In genomic region chr12:18343708-18344107, GRCh38 we compare ENCODE assay signal across 23 cellular contexts.
DNase-seq lines count a peak whose midpoint lies in the region; ATAC-seq and TF ChIP-seq lines count a peak whose summit lies in the region.
"Had no signal": no experiment of that assay in that cellular context is flagged by ENCODE, and none has a peak within 500 bp of the region (broad histone marks: within the 10 kb centered on the region; RNA-seq: fewer than 3 reads in every experiment).

No MANE protein-coding gene starts in this region.

- no peaks in the 10 kb centered on the region for H3K9me2 ChIP-seq in DOHH2 (replicated peaks; ENCODE audit: control insufficient read depth, low read length)

- H3K36me3 ChIP-seq in A673 (ENCODE audit: insufficient read depth, low read length, poor library complexity, severe bottlenecking) (no peaks in the 10 kb centered on the region), DOHH2 (ENCODE audit: control insufficient read depth, low read length) (no peaks in the 10 kb centered on the region)
- H3K36me3 ChIP-seq: MG63, SJSA1 had no signal

- intact Hi-C loops in A673 (cut with micrococcal nuclease; ENCODE audit: unreplicated experiment) = no loop called here

- no peaks in the 10 kb centered on the region for H3K79me2 ChIP-seq in DOHH2 (ENCODE audit: control insufficient read depth, low read length)

- peak; percentile 71 for ATAC-seq in left lobe of liver
- no peak for ATAC-seq in HG03108 (IDR thresholded peaks at IDR 0.05; ENCODE audit: unreplicated experiment)
- ATAC-seq: Panc1 had no signal

- TF ChIP-seq CTCF in A673 (conservative IDR thresholded peaks at IDR 0.05; ENCODE audit: low read depth, low read length) = no peak
- no peak for TF ChIP-seq CTCF in DOHH2 (IDR thresholded peaks at IDR 0.05; ENCODE audit: low read depth, low read length, poor library complexity, severe bottlenecking)

- no peaks in the 10 kb centered on the region for H4K20me1 ChIP-seq in DOHH2 (ENCODE audit: control insufficient read depth, insufficient read depth, low read depth, low read length)

- H3K4me3 ChIP-seq in A673 (ENCODE audit: low read depth, low read length, poor library complexity, severe bottlenecking) (no peak overlapping the region), DOHH2 (ENCODE audit: low read length) (no peak overlapping the region)
- H3K4me3 ChIP-seq: MG63, SJSA1 had no signal

- H3K4me2 ChIP-seq in DOHH2 (ENCODE audit: low read length) = no peak overlapping the region

- DNase-seq in A673 (ENCODE audit: low spot score) (peak; percentile 3), NCI-H69 (lab: John Stamatoyannopoulos, UW) (peak; percentile 17), left lobe of liver (ENCODE audit: low spot score) (no peak), OCI-M2 (lab: John Stamatoyannopoulos, UW; ENCODE audit: unreplicated experiment) (no peak), GM03348 (ENCODE audit: low spot score) (no peak)
- no peak for DNase-seq in activated naive CD4-positive, alpha-beta T cell (lab: John Stamatoyannopoulos, UW)
- DNase-seq: DMS79, H9, IMR-90, Kasumi-1, MG63, NCI-H1092, NCI-H187, NCI-H2171, NCI-H446 treated with DMSO at 0.1 percent for 48 hours, NCI-H774, SW 1271, T-helper 2 cell had no signal

- POLR2A ChIA-PET in A673 (lab: Charles Lee; ENCODE audit: low non-redundant PET) = no interaction called here

- CTCF ChIA-PET in A673 (lab: Charles Lee) = no interaction called here

- no TSS peak for BruUV-seq in A673 (replicated peaks; lab: Mats Ljungman, UMichigan)

- H3K4me1 ChIP-seq in A673 (ENCODE audit: insufficient read depth, low read length, poor library complexity, severe bottlenecking) = peaks cover 35% of the 10 kb centered on the region
- peaks cover 55% of the 10 kb centered on the region for H3K4me1 ChIP-seq in DOHH2 (ENCODE audit: control insufficient read depth, low read length)
- H3K4me1 ChIP-seq: SJSA1 had no signal

- H3K9me3 ChIP-seq in A673 (ENCODE audit: low read depth, low read length, poor library complexity, severe bottlenecking) = no peaks in the 10 kb centered on the region
- peaks cover 3% of the 10 kb centered on the region; the same call in 1 of the 2 replicates for H3K9me3 ChIP-seq in DOHH2 (ENCODE audit: control insufficient read depth, insufficient read depth, low read length)
- H3K9me3 ChIP-seq: MG63, SJSA1 had no signal

- no peaks in the 10 kb centered on the region for H3K27me3 ChIP-seq in A673 (replicated peaks; ENCODE audit: insufficient read depth, low read depth, low read length, poor library complexity)
- H3K27me3 ChIP-seq in DOHH2 (ENCODE audit: control insufficient read depth, low read length) = no peaks in the 10 kb centered on the region
- H3K27me3 ChIP-seq: MG63, SJSA1 had no signal

- no peaks in the 10 kb centered on the region for H3F3A ChIP-seq in DOHH2 (ENCODE audit: control insufficient read depth, insufficient read depth)

- peak overlapping the region; percentile 26 for H3K27ac ChIP-seq in A673 (ENCODE audit: low read depth, low read length, poor library complexity, severe bottlenecking)
- H3K27ac ChIP-seq in DOHH2 (ENCODE audit: low read depth, low read length) = peak overlapping the region; percentile 61; the same call in 1 of the 2 replicates
- H3K27ac ChIP-seq: C4-2B, SJSA1 had no signal

Comparison
In these comparisons a context has a peak if more than half of its experiments do, and no peak if none do; other contexts are left out.
1. DNase-seq: peak in A673 (single experiment) and NCI-H69 (single experiment); none in left lobe of liver (single experiment), activated naive CD4-positive, alpha-beta T cell (0 of 4), OCI-M2 (single experiment) and GM03348 (single experiment).